ENCODE assay signal across 1 cellular context in the genomic region with DNA sequence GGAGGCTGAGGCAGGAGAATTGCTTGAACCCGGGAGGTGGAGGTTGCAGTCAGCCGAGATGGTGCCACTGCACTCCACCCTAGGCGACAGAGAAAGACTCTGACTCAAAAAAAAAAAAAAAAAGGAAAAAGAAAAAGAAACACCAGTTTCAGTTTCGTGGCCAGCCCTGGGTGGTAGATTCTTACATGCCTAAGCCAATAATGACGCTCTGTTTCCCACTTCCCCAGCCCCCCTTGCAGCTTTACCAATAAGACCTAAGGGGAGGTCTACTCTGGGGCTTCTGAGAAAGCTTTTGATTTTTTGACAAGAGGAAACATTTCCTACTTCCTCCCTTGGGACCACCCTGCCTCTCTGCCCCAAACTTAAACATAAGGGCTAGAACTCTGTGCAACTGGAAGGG.
TF ChIP-seq lines count a peak whose summit lies in the region.

No MANE protein-coding gene starts in this region.

TF ChIP-seq in SK-N-SH, 30 proteins besides CTCF, POLR2A, EP300 and RAD21 (continued from another document):
- TF ChIP-seq, protein P1, sequence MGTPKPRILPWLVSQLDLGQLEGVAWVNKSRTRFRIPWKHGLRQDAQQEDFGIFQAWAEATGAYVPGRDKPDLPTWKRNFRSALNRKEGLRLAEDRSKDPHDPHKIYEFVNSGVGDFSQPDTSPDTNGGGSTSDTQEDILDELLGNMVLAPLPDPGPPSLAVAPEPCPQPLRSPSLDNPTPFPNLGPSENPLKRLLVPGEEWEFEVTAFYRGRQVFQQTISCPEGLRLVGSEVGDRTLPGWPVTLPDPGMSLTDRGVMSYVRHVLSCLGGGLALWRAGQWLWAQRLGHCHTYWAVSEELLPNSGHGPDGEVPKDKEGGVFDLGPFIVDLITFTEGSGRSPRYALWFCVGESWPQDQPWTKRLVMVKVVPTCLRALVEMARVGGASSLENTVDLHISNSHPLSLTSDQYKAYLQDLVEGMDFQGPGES (IDR thresholded peaks at IDR 0.05; ENCODE audit: low read depth, low read length): no peak
- TF ChIP-seq SIN3A (IDR thresholded peaks at IDR 0.05; ENCODE audit: borderline replicate concordance, low read depth, low read length) (no peak), TAF1 (IDR thresholded peaks at IDR 0.05; ENCODE audit: borderline replicate concordance, low read depth, low read length) (no peak)
- TF ChIP-seq, protein P2, sequence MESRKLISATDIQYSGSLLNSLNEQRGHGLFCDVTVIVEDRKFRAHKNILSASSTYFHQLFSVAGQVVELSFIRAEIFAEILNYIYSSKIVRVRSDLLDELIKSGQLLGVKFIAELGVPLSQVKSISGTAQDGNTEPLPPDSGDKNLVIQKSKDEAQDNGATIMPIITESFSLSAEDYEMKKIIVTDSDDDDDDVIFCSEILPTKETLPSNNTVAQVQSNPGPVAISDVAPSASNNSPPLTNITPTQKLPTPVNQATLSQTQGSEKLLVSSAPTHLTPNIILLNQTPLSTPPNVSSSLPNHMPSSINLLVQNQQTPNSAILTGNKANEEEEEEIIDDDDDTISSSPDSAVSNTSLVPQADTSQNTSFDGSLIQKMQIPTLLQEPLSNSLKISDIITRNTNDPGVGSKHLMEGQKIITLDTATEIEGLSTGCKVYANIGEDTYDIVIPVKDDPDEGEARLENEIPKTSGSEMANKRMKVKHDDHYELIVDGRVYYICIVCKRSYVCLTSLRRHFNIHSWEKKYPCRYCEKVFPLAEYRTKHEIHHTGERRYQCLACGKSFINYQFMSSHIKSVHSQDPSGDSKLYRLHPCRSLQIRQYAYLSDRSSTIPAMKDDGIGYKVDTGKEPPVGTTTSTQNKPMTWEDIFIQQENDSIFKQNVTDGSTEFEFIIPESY (IDR thresholded peaks at IDR 0.05; ENCODE audit: borderline replicate concordance, low read depth): no peak
- TF ChIP-seq, protein P3, sequence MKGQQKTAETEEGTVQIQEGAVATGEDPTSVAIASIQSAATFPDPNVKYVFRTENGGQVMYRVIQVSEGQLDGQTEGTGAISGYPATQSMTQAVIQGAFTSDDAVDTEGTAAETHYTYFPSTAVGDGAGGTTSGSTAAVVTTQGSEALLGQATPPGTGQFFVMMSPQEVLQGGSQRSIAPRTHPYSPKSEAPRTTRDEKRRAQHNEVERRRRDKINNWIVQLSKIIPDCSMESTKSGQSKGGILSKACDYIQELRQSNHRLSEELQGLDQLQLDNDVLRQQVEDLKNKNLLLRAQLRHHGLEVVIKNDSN (IDR thresholded peaks at IDR 0.05; ENCODE audit: borderline replicate concordance, low read depth): no peak
TF ChIP-seq in SK-N-SH: peak in this region for 0.
